Comparison of ENCODE assay signal across 8 cellular contexts in genomic region chr1:193183019-193183643, GRCh38. TPM values are rescaled to one million over a fixed set of nuclear protein-coding genes. Genes with fewer than 3 reads are reported as not detected.
A peak's percentile ranks its signal among the peaks of the same experiment; 100 is the strongest.
DNase-seq lines count a peak whose midpoint lies in the region; ATAC-seq and TF ChIP-seq lines count a peak whose summit lies in the region.

No MANE protein-coding gene starts in this region.

- ATAC-seq in GM18861 (IDR thresholded peaks at IDR 0.05; ENCODE audit: unreplicated experiment) (peak; percentile 46), HG03139 (IDR thresholded peaks at IDR 0.05; ENCODE audit: unreplicated experiment) (peak; percentile 47)

- peaks cover 0 to 3% of the 10 kb centered on the region in 2 donors for H3K36me3 Mint-ChIP-seq in CD14-positive monocyte

- H3K4me3 ChIP-seq in adrenal gland (no peak overlapping the region), spleen (no peak overlapping the region)

- H3K27ac ChIP-seq in adrenal gland (no peak overlapping the region), spleen (no peak overlapping the region)

- H3K27me3 ChIP-seq in adrenal gland: no peaks in the 10 kb centered on the region
- H3K27me3 ChIP-seq in spleen (replicated peaks in 1 of 7): no peaks in the 10 kb centered on the region

- H3K4me1 ChIP-seq in adrenal gland (replicated peaks in 1 of 2): peaks cover 0 to 67% of the 10 kb centered on the region in 2 donors
- peaks cover 15 to 71% (median 42%) of the 10 kb centered on the region in 6 donors for H3K4me1 ChIP-seq in spleen

- TF ChIP-seq POLR2A in adrenal gland (IDR thresholded peaks at IDR 0.05): no peak
- TF ChIP-seq POLR2A in spleen (IDR thresholded peaks at IDR 0.05): no peak

- TF ChIP-seq CTCF in CD14-positive monocyte (IDR thresholded peaks at IDR 0.05) (peak; percentile 92), adrenal gland (IDR thresholded peaks at IDR 0.05) (peak; percentile 54 to 87 (median 76)), spleen (IDR thresholded peaks at IDR 0.05 in 8 of 11, conservative IDR thresholded peaks at IDR 0.05 in 3 of 11) (peak; percentile 14 to 79 (median 69))

- H3K27me3 Mint-ChIP-seq in CD14-positive monocyte (ENCODE audit: low read depth in 3 of 3): no peaks in the 10 kb centered on the region

- intact Hi-C loops in CD14-positive monocyte (cut with micrococcal nuclease) (loop anchor here in 1 of 2 donors (10.0 kb wide), 1 partner anchor 1112 kb away; no protein-coding TSS in a partner anchor), adrenal gland (cut with DNase I) (loop anchor here in 1 of 2 donors (10.0 kb wide), 1 partner anchor 1112 kb away; no protein-coding TSS in a partner anchor), spleen (cut with DNase I; ENCODE audit: low total_unique reads) (loop anchor here (10.0 kb wide), 1 partner anchor 1112 kb away; no protein-coding TSS in a partner anchor)

- H3K9me3 Mint-ChIP-seq in CD14-positive monocyte: no peaks in the 10 kb centered on the region

- no peak for DNase-seq in CD14-positive monocyte (ENCODE audit: low spot score)
- peak; percentile 40 for DNase-seq in NCI-H2227 treated with DMSO at 0.1 percent for 48 hours (lab: John Stamatoyannopoulos, UW)
- DNase-seq in adrenal gland: no peak
- peak; percentile 5 for DNase-seq in hepatic stellate cell (ENCODE audit: low spot score)
- no peak for DNase-seq in spleen
- no peak for DNase-seq in effector CD8-positive, alpha-beta T cell (lab: John Stamatoyannopoulos, UW)

- H3K27ac Mint-ChIP-seq in CD14-positive monocyte: no peak overlapping the region

- WGBS in adrenal gland, 4 donors: 0 to 3% (median 1%) methylated on average over 2 of the region's 2 CpGs
- 1 to 7% (median 3%) methylated on average over 2 of the region's 2 CpGs for WGBS in spleen, 5 donors

- H3K9me3 ChIP-seq in adrenal gland (replicated peaks in 1 of 3): no peaks in the 10 kb centered on the region
- no peaks in the 10 kb centered on the region for H3K9me3 ChIP-seq in spleen

- H3K4me1 Mint-ChIP-seq in CD14-positive monocyte: peaks cover 18% of the 10 kb centered on the region

- H3K36me3 ChIP-seq in adrenal gland (replicated peaks in 1 of 2): no peaks in the 10 kb centered on the region
- H3K36me3 ChIP-seq in spleen: no peaks in the 10 kb centered on the region

- H3K4me3 Mint-ChIP-seq in CD14-positive monocyte: no peak overlapping the region

RNA-seq across cellular contexts. Expression of gene B3GALT2, which starts 3.3 kb away (rescaled TPM):
- polyA plus RNA-seq in CD14-positive monocyte (under 1 TPM in 1 of 2 donors, not detected in 1; 0.26 TPM), adrenal gland (1 to 10 TPM in 1 of 3 donors, under 1 TPM in 2; 0.51 to 1.2 (median 0.80) TPM), spleen (under 1 TPM; 0.05 to 0.13 (median 0.11) TPM)
- total RNA-seq in adrenal gland (1 to 10 TPM in 4 of 8 donors, under 1 TPM in 4; 0.21 to 3.1 (median 0.94) TPM), spleen (1 to 10 TPM in 1 of 7 donors, under 1 TPM in 6; 0.30 to 1.4 (median 0.69) TPM)

Comparison
In these comparisons a context has a peak if more than half of its experiments do, and no peak if none do; other contexts are left out.
1. DNase-seq: peak in NCI-H2227 treated with DMSO at 0.1 percent for 48 hours (single experiment) and hepatic stellate cell (single experiment); none in CD14-positive monocyte (single experiment), adrenal gland (0 of 7), spleen (single experiment) and effector CD8-positive, alpha-beta T cell (single experiment).
2. Peak in every context shown above with its lines, with median percentiles within 50 percentile points of each other: CTCF ChIP-seq.